Comparison of ENCODE assay signal across 15 cellular contexts in the genomic region with DNA sequence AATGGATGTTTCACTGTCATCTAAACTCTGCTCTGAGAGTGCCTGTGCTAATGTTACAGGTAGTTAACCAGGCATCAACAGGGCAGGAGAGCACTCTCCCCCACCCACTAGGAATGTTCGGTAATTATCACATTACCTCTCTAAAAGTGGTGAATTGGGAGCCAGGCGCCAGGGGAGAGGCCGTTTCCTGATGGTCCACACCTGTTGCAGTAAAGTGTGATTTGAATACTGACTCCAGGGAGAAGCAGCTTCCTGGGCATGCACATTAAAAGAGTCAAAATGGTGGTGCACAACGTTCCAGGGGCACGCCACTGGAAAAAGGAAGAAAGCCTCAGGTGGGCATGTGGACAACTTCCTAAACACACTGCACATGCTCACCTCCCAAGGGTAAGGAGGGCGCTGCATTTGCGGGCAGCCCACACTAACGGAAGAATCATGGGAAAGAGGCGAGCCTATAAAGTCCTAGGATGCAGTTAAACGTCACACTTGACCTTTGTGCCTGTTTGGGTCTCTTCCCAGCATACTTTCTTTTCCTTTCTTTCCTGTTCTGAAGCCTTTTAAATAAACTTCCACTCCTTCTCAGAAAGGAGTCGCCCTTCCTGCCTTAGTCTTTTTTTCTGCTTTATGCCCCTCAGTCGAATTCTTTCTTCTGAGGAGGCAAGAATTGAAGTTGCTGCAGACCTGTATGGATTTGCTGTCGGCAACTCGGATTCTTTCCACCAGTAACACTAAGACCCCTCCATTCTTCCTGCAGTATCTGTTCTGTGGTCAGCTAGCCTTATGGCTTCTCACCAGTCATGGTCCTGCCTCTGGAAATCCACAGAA. TPM values are rescaled to one million over a fixed set of nuclear protein-coding genes. Genes with fewer than 3 reads are reported as not detected.
DNase-seq lines count a peak whose midpoint lies in the region; ATAC-seq, FAIRE-seq and TF ChIP-seq lines count a peak whose summit lies in the region.
"Had no signal": no experiment of that assay in that cellular context is flagged by ENCODE, and none has a peak within 500 bp of the region (broad histone marks: within the 10 kb centered on the region; RNA-seq: fewer than 3 reads in every experiment).

No MANE protein-coding gene starts in this region.

- H2AFZ ChIP-seq in OCI-LY3 (ENCODE audit: low read depth, low read length): peak overlapping the region; percentile 77

- DNase-seq in DMS53 (lab: John Stamatoyannopoulos, UW) (peak; percentile 2), DMS53 treated with DMSO at 0.1 percent for 48 hours (lab: John Stamatoyannopoulos, UW; ENCODE audit: unreplicated experiment) (no peak), kidney (no peak), gastrocnemius medialis (no peak), NCI-H2081 treated with DMSO at 0.1 percent for 48 hours (lab: John Stamatoyannopoulos, UW) (no peak), NCI-H187 treated with DMSO at 0.1 percent for 48 hours (lab: John Stamatoyannopoulos, UW) (no peak), ovary (no peak)
- DNase-seq: activated CD8-positive, alpha-beta memory T cell treated with anti-CD3 and anti-CD28 coated beads, Interleukin-2, amount 50 U/mL, for 48 hours; GF-D8; left lung; MV-4-11; stimulated activated CD4-positive, alpha-beta T cell treated with anti-CD3 and anti-CD28 coated beads, Interleukin-12 subunit alpha, Interleukin-12 subunit beta, amount 100 ng/mL, for 4 hours had no signal

- intact Hi-C loops in kidney (cut with DNase I): no loop called here
- intact Hi-C loops in gastrocnemius medialis (cut with DNase I; ENCODE audit: low total_unique reads): no loop called here
- intact Hi-C loops in ovary (cut with DNase I): no loop called here

- TF ChIP-seq EP300 in ovary (IDR thresholded peaks at IDR 0.05): no peak

- no peak for TF ChIP-seq POLR2A in gastrocnemius medialis (IDR thresholded peaks at IDR 0.05)
- no peak for TF ChIP-seq POLR2A in ovary (IDR thresholded peaks at IDR 0.05)

- 62 to 66% (median 65%) methylated on average over 14 of the region's 14 CpGs for WGBS in ovary, 3 donors

- no peaks in the 10 kb centered on the region for H3K9me3 ChIP-seq in OCI-LY3 (ENCODE audit: insufficient read depth, low read length)
- no peaks in the 10 kb centered on the region for H3K9me3 ChIP-seq in kidney (ENCODE audit: control insufficient read depth in 1 of 2, low read length in 2 of 2)
- no peaks in the 10 kb centered on the region for H3K9me3 ChIP-seq in gastrocnemius medialis
- no peaks in the 10 kb centered on the region for H3K9me3 ChIP-seq in ovary
- H3K9me3 ChIP-seq: left lung had no signal

- peak overlapping the region; percentile 72 for H3K4me3 ChIP-seq in OCI-LY3 (ENCODE audit: low read length)
- peak overlapping the region; percentile 79 for H3K4me3 ChIP-seq in kidney (ENCODE audit: low read length in 2 of 2)
- peak overlapping the region; percentile 33 to 46 (median 38) for H3K4me3 ChIP-seq in gastrocnemius medialis
- no peak overlapping the region for H3K4me3 ChIP-seq in ovary
- H3K4me3 ChIP-seq: left lung had no signal

- no peaks in the 10 kb centered on the region for H4K20me1 ChIP-seq in OCI-LY3 (ENCODE audit: insufficient read depth, low read length)

- TF ChIP-seq CTCF in OCI-LY3 (IDR thresholded peaks at IDR 0.05; ENCODE audit: low read depth, low read length): 0 out of 2 replicates have a peak, but pooled peaks have one; percentile 9
- no peak for TF ChIP-seq CTCF in kidney (IDR thresholded peaks at IDR 0.05; ENCODE audit: borderline replicate concordance, extremely low read depth, insufficient read depth)
- no peak for TF ChIP-seq CTCF in gastrocnemius medialis (IDR thresholded peaks at IDR 0.05 in 4 of 5, conservative IDR thresholded peaks at IDR 0.05 in 1 of 5)
- no peak for TF ChIP-seq CTCF in ovary (IDR thresholded peaks at IDR 0.05)

- H3K9ac ChIP-seq in OCI-LY3 (ENCODE audit: low read length) (peak overlapping the region; percentile 39), kidney (ENCODE audit: low read length in 2 of 2) (peak overlapping the region; percentile 17 to 46)

- H3K27ac ChIP-seq in OCI-LY3 (ENCODE audit: low read length): no peak overlapping the region
- peak overlapping the region; percentile 66 to 69 for H3K27ac ChIP-seq in kidney (ENCODE audit: low read depth in 2 of 2, low read length in 2 of 2)
- H3K27ac ChIP-seq in gastrocnemius medialis: peak overlapping the region; percentile 32 to 74 (median 59)
- no peak overlapping the region for H3K27ac ChIP-seq in ovary
- H3K27ac ChIP-seq: 22Rv1 had no signal

- H3K4me2 ChIP-seq in OCI-LY3 (ENCODE audit: low read length): peak overlapping the region; percentile 87

- H3K36me3 ChIP-seq in OCI-LY3 (replicated peaks; ENCODE audit: low read depth, low read length): no peaks in the 10 kb centered on the region
- H3K36me3 ChIP-seq in kidney (ENCODE audit: control insufficient read depth in 1 of 2, insufficient read depth in 2 of 2, low read length in 2 of 2): no peaks in the 10 kb centered on the region
- H3K36me3 ChIP-seq in gastrocnemius medialis: no peaks in the 10 kb centered on the region
- H3K36me3 ChIP-seq in ovary: no peaks in the 10 kb centered on the region
- H3K36me3 ChIP-seq: left lung had no signal

- in situ Hi-C loops in gastrocnemius medialis (cut with MboI; ENCODE audit: low sequenced_read_pairs in 4 of 4): no loop called here

- H3K79me2 ChIP-seq in OCI-LY3 (ENCODE audit: low read length): no peaks in the 10 kb centered on the region

- peak; percentile 33 to 78 for ATAC-seq in gastrocnemius medialis
- ATAC-seq: left lung had no signal

- FAIRE-seq in kidney (lab: Jason Lieb, UNC): peak; percentile 49
- FAIRE-seq: bronchial epithelial cell had no signal

- H3K27me3 ChIP-seq in OCI-LY3 (ENCODE audit: low read depth, low read length): no peaks in the 10 kb centered on the region
- H3K27me3 ChIP-seq in gastrocnemius medialis: no peaks in the 10 kb centered on the region
- no peaks in the 10 kb centered on the region for H3K27me3 ChIP-seq in ovary
- H3K27me3 ChIP-seq: left lung had no signal

- H3K4me1 ChIP-seq in OCI-LY3 (ENCODE audit: low read length) (peaks cover 28% of the 10 kb centered on the region), kidney (ENCODE audit: control insufficient read depth in 1 of 2, insufficient read depth in 1 of 2, low read depth in 1 of 2, low read length in 2 of 2) (peaks cover 0 to 5% of the 10 kb centered on the region in 2 donors), gastrocnemius medialis (peaks cover 2 to 11% of the 10 kb centered on the region in 2 donors), ovary (ENCODE audit: insufficient read depth) (no peaks in the 10 kb centered on the region)

RNA-seq across cellular contexts. Expression of gene GPD1L, which starts 28.9 kb away (rescaled TPM):
- total RNA-seq in kidney (35.5 TPM), gastrocnemius medialis (100 to 1,000 TPM in 1 of 4 donors, 10 to 100 TPM in 3; 80.8 to 168 (median 91.3) TPM), ovary (10 to 100 TPM; 22.6 to 37.4 (median 29.4) TPM)
- polyA plus RNA-seq in kidney (ENCODE audit: insufficient read depth, low read depth, low replicate concordance) (31.1 TPM), ovary (10 to 100 TPM; 14.4 to 38.4 TPM)

Comparison
In these comparisons a context has a peak if more than half of its experiments do, and no peak if none do; other contexts are left out.
1. H3K27ac ChIP-seq: peak in kidney (2 of 2) and gastrocnemius medialis (4 of 4); none in OCI-LY3 (single experiment) and ovary (0 of 2).